Comparison of ENCODE assay signal across 23 cellular contexts in the genomic region with DNA sequence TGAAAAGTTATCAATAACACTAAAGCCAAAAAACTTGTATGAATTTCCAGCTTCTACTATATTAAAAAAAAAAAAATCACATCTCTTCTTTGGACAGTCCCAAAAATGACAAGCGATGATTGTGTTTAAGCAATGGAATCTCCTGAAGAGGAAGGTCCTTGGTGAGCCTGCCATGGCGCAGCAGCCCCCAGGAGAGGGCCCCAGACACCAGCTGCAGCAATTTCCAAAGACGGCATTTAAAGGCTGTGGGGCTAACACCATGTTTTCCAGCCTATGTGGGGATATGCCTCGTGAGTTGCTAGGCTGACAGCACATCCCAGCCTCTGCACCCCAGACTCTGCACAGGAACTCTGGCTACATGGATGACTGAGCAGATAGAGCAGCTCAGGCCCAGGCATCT. TPM values are rescaled to one million over a fixed set of nuclear protein-coding genes. Genes with fewer than 3 reads are reported as not detected.
DNase-seq lines count a peak whose midpoint lies in the region; ATAC-seq and TF ChIP-seq lines count a peak whose summit lies in the region.
"Had no signal": no experiment of that assay in that cellular context is flagged by ENCODE, and none has a peak within 500 bp of the region (broad histone marks: within the 10 kb centered on the region; RNA-seq: fewer than 3 reads in every experiment).

No MANE protein-coding gene starts in this region.

- 74 to 89% methylated on average over 4 of the region's 4 CpGs for WGBS in endodermal cell (ENCODE audit: insufficient coverage in 1 of 2, insufficient read length in 1 of 2), 2 experiments

- no peaks in the 10 kb centered on the region for H3K27me3 ChIP-seq in breast epithelium
- H3K27me3 ChIP-seq in endodermal cell (ENCODE audit: control insufficient read depth, insufficient read depth, low read length, poor library complexity, severe bottlenecking) = no peaks in the 10 kb centered on the region
- H3K27me3 ChIP-seq: upper lobe of right lung had no signal

- CTCF ChIA-PET in MCF 10A (lab: Yijun Ruan, JAX) = interaction anchor here (0.6 kb wide), 1 partner anchor 564 kb away, joined by 3 read pairs; no protein-coding TSS in a partner anchor

- no peak for ATAC-seq in GM19351 (IDR thresholded peaks at IDR 0.05; ENCODE audit: unreplicated experiment)
- ATAC-seq: activated CD4-positive, CD25-positive, alpha-beta regulatory T cell treated with anti-CD3 and anti-CD28 coated beads, Interleukin-2, amount 50 U/mL, for 24 hours; activated CD8-positive, alpha-beta memory T cell treated with anti-CD3 and anti-CD28 coated beads, Interleukin-2, amount 10 ng/mL, durations not matched to agents 7 days and 5 days; lower lobe of right lung; psoas muscle; stimulated activated naive CD8-positive, alpha-beta T cell treated with anti-CD3 and anti-CD28 coated beads, Interleukin-15, Interleukin-2, amounts not matched to agents 100 U/mL and 50 U/mL, for 24 hours; upper lobe of right lung had no signal

- no peaks in the 10 kb centered on the region for H3K9me3 Mint-ChIP-seq in MCF 10A (ENCODE audit: unreplicated experiment)
- H3K9me3 Mint-ChIP-seq in endodermal cell = no peaks in the 10 kb centered on the region
- H3K9me3 Mint-ChIP-seq: naive B cell had no signal

- BruUV-seq in MCF 10A (replicated peaks; lab: Mats Ljungman, UMichigan) = no TSS peak

- H3K4me3 ChIP-seq in breast epithelium (no peak overlapping the region), NB4 (ENCODE audit: low read depth, low read length) (no peak overlapping the region), endodermal cell (ENCODE audit: low read length) (no peak overlapping the region)
- H3K4me3 ChIP-seq: lower lobe of right lung, psoas muscle, upper lobe of right lung had no signal

- no peak overlapping the region for H3K27ac ChIP-seq in breast epithelium
- H3K27ac ChIP-seq in endodermal cell (ENCODE audit: low read depth, low read length) = no peak overlapping the region
- H3K27ac ChIP-seq: lower lobe of right lung, psoas muscle, upper lobe of right lung had no signal

- peaks cover 78% of the 10 kb centered on the region for H3K36me3 Mint-ChIP-seq in MCF 10A (ENCODE audit: insufficient read depth, unreplicated experiment)
- H3K36me3 Mint-ChIP-seq in endodermal cell (ENCODE audit: low read depth) = peaks cover 38% of the 10 kb centered on the region

- H3K9ac ChIP-seq in endodermal cell (ENCODE audit: extremely low read depth, low read length, poor library complexity, severe bottlenecking) = no peak overlapping the region

- POLR2A ChIA-PET in MCF 10A (lab: Yijun Ruan, JAX) = no interaction called here

- no peaks in the 10 kb centered on the region for H3K4me1 ChIP-seq in breast epithelium
- H3K4me1 ChIP-seq in endodermal cell (ENCODE audit: control insufficient read depth, insufficient read depth, low read length) = no peaks in the 10 kb centered on the region
- H3K4me1 ChIP-seq: lower lobe of right lung, psoas muscle had no signal

- H3K4me1 Mint-ChIP-seq in MCF 10A (ENCODE audit: insufficient read depth, unreplicated experiment) (no peaks in the 10 kb centered on the region), endodermal cell (no peaks in the 10 kb centered on the region)
- H3K4me1 Mint-ChIP-seq: naive B cell had no signal

- H3K9me3 ChIP-seq in breast epithelium = no peaks in the 10 kb centered on the region
- H3K9me3 ChIP-seq in endodermal cell (ENCODE audit: control insufficient read depth, low read length) = no peaks in the 10 kb centered on the region
- H3K9me3 ChIP-seq: lower lobe of right lung, psoas muscle, upper lobe of right lung had no signal

- TF ChIP-seq POLR2A in breast epithelium (IDR thresholded peaks at IDR 0.05) (no peak), NB4 (IDR thresholded peaks at IDR 0.05; ENCODE audit: extremely low read depth, insufficient read length) (no peak)

- H3K27ac Mint-ChIP-seq in MCF 10A (ENCODE audit: low read depth, unreplicated experiment) (no peak overlapping the region), endodermal cell (no peak overlapping the region)
- H3K27ac Mint-ChIP-seq: activated CD8-positive, alpha-beta memory T cell treated with anti-CD3 and anti-CD28 coated beads, Interleukin-2, amount 10 ng/mL, durations not matched to agents 7 days and 5 days had no signal

- no peak for DNase-seq in MCF 10A (ENCODE audit: unreplicated experiment)
- DNase-seq in breast epithelium (ENCODE audit: low spot score in 2 of 2) = no peak
- DNase-seq in NB4 (ENCODE audit: low read depth) = peak; percentile 42
- peak; percentile 63 for DNase-seq in endodermal cell
- no peak for DNase-seq in activated gamma-delta T cell (lab: John Stamatoyannopoulos, UW)
- no peak for DNase-seq in SHP77 (lab: John Stamatoyannopoulos, UW)
- no peak for DNase-seq in foreskin melanocyte
- DNase-seq: activated CD8-positive, alpha-beta memory T cell treated with anti-CD3 and anti-CD28 coated beads, Interleukin-2, amount 10 ng/mL, durations not matched to agents 7 days and 5 days; GOT3; lower lobe of right lung; naive B cell; NCI-H2081; NCI-H82; psoas muscle; stimulated activated CD4-positive, alpha-beta T cell treated with anti-CD3 and anti-CD28 coated beads, Interleukin-12 subunit alpha, Interleukin-12 subunit beta, amount 100 ng/mL, for 4 hours; stimulated activated naive CD8-positive, alpha-beta T cell treated with anti-CD3 and anti-CD28 coated beads, Interleukin-15, Interleukin-2, amounts not matched to agents 100 U/mL and 50 U/mL, for 24 hours; upper lobe of right lung had no signal

- H3K4me3 Mint-ChIP-seq in MCF 10A (ENCODE audit: unreplicated experiment) (no peak overlapping the region), endodermal cell (no peak overlapping the region)
- H3K4me3 Mint-ChIP-seq: activated CD8-positive, alpha-beta memory T cell treated with anti-CD3 and anti-CD28 coated beads, Interleukin-2, amount 10 ng/mL, durations not matched to agents 7 days and 5 days; naive B cell had no signal

- H3K36me3 ChIP-seq in breast epithelium = no peaks in the 10 kb centered on the region
- H3K36me3 ChIP-seq in endodermal cell (ENCODE audit: control insufficient read depth, insufficient read depth, low read length) = peaks cover 75% of the 10 kb centered on the region

- intact Hi-C loops in MCF 10A (cut with micrococcal nuclease) = no loop called here
- intact Hi-C loops in breast epithelium (cut with DNase I; ENCODE audit: low total_unique reads) = no loop called here

- H3K27me3 Mint-ChIP-seq in MCF 10A (ENCODE audit: insufficient read depth, unreplicated experiment) (no peaks in the 10 kb centered on the region), endodermal cell (ENCODE audit: insufficient read depth) (no peaks in the 10 kb centered on the region)
- H3K27me3 Mint-ChIP-seq: activated CD8-positive, alpha-beta memory T cell treated with anti-CD3 and anti-CD28 coated beads, Interleukin-2, amount 10 ng/mL, durations not matched to agents 7 days and 5 days; naive B cell had no signal

- TF ChIP-seq CTCF in MCF 10A (IDR thresholded peaks at IDR 0.05; ENCODE audit: unreplicated experiment) (peak; percentile 11), breast epithelium (IDR thresholded peaks at IDR 0.05) (no peak), NB4 (IDR thresholded peaks at IDR 0.05; ENCODE audit: low read depth, low read length) (peak; percentile 33), endodermal cell (conservative IDR thresholded peaks at IDR 0.05) (peak; percentile 68)

RNA-seq across cellular contexts. Expression of a gene that starts 14.7 kb away (rescaled TPM):
- total RNA-seq in MCF 10A (2022) (54.3 and 56.2 TPM in 2 replicates), breast epithelium (10 to 100 TPM; 63.5 to 98.8 (median 96.0) TPM), endodermal cell (10 to 100 TPM; 46.3 to 55.4 TPM)
- polyA plus RNA-seq in endodermal cell (2013, experiment 1 of 2) = 55.8 TPM
- 56.3 TPM for polyA plus RNA-seq in endodermal cell (2013, experiment 2 of 2)

RNA-seq across cellular contexts. Expression of a gene that starts 20.4 kb away (rescaled TPM):
- total RNA-seq in MCF 10A (2022) (not detected in 2 replicates), breast epithelium (10 to 100 TPM; 16.0 to 28.1 (median 22.6) TPM), endodermal cell (10 to 100 TPM in 1 of 2 donors, 1 to 10 TPM in 1; 4.9 to 18.5 TPM)
- 3.5 TPM for polyA plus RNA-seq in endodermal cell (2013, experiment 1 of 2)
- polyA plus RNA-seq in endodermal cell (2013, experiment 2 of 2) = 2.4 TPM

RNA-seq across cellular contexts. Expression of a gene that starts 50.4 kb away (rescaled TPM):
- total RNA-seq in MCF 10A (2022) = not detected in 2 replicates
- total RNA-seq in breast epithelium = 1 to 10 TPM in 2 of 3 donors, not detected in 1; 1.9 to 2.0 TPM
- total RNA-seq in endodermal cell = 1 to 10 TPM in 1 of 2 donors, under 1 TPM in 1; 0.27 to 1.2 TPM
- 1.6 TPM for polyA plus RNA-seq in endodermal cell (2013, experiment 1 of 2)
- 2.4 TPM for polyA plus RNA-seq in endodermal cell (2013, experiment 2 of 2)
- total RNA-seq: astrocyte; T-helper 1 cell treated with Interleukin-12 subunit alpha and Interleukin-12 subunit beta and Interleukin-4 antibody, amounts not matched to agents 30 ng/mL and 1 ng/mL, for 36 hours; upper lobe of right lung had no signal
- polyA plus RNA-seq: AG04450 had no signal

RNA-seq across cellular contexts. Expression of a gene that starts 55.4 kb away (rescaled TPM):
- not detected in 2 replicates for total RNA-seq in MCF 10A (2022)
- 10 to 100 TPM in 2 of 3 donors, not detected in 1; 11.5 to 14.5 TPM for total RNA-seq in breast epithelium
- total RNA-seq in endodermal cell = 100 to 1,000 TPM; 103 TPM
- 2,939 TPM for polyA plus RNA-seq in endodermal cell (2013, experiment 1 of 2)
- 3,263 TPM for polyA plus RNA-seq in endodermal cell (2013, experiment 2 of 2)
- total RNA-seq: activated CD8-positive, alpha-beta memory T cell treated with anti-CD3 and anti-CD28 coated beads, Interleukin-2, amount 10 ng/mL, durations not matched to agents 7 days and 5 days; lower lobe of right lung; psoas muscle; RPMI7951; T-helper 1 cell treated with Interleukin-12 subunit alpha and Interleukin-12 subunit beta and Interleukin-4 antibody, amounts not matched to agents 30 ng/mL and 1 ng/mL, for 36 hours; upper lobe of right lung had no signal
- polyA plus RNA-seq: AG04450 had no signal

Comparison
In these comparisons a context has a peak if more than half of its experiments do, and no peak if none do; other contexts are left out.
1. CTCF ChIP-seq: peak in MCF 10A (single experiment), NB4 (single experiment) and endodermal cell (single experiment); none in breast epithelium (0 of 3).
2. DNase-seq: peak in NB4 (single experiment) and endodermal cell (single experiment); none in MCF 10A (single experiment), breast epithelium (0 of 2), activated gamma-delta T cell (single experiment), SHP77 (0 of 2) and foreskin melanocyte (single experiment).